17 cellular contexts compared by ENCODE assay signal in genomic region chr7:37216156-37216839, GRCh38.
DNase-seq lines count a peak whose midpoint lies in the region; ATAC-seq and TF ChIP-seq lines count a peak whose summit lies in the region.
"Had no signal": no experiment of that assay in that cellular context is flagged by ENCODE, and none has a peak within 500 bp of the region (broad histone marks: within the 10 kb centered on the region; RNA-seq: fewer than 3 reads in every experiment).

No MANE protein-coding gene starts in this region.

- ATAC-seq in Right ventricle myocardium inferior (peak; percentile 29), body of pancreas (peak; percentile 18), GM18858 (IDR thresholded peaks at IDR 0.05; ENCODE audit: unreplicated experiment) (no peak)
- ATAC-seq: left colon, natural killer cell had no signal

- TF ChIP-seq CTCF in body of pancreas (IDR thresholded peaks at IDR 0.05): no peak

- H3K36me3 ChIP-seq in body of pancreas (replicated peaks in 1 of 2; ENCODE audit: insufficient read depth in 1 of 2, low read depth in 2 of 2): no peaks in the 10 kb centered on the region

- intact Hi-C loops in Right ventricle myocardium inferior (cut with DNase I) (loop anchor here (5.0 to 10.0 kb wide), 2 partner anchors 69 to 136 kb away; no protein-coding TSS in a partner anchor), cardiac septum (cut with DNase I) (loop anchor here (5.0 to 10.0 kb wide), 2 partner anchors 139 to 231 kb away; partner anchors contain the start of gene ELMO1), body of pancreas (cut with DNase I) (no loop called here)

- 63 to 68% methylated on average over 10 of the region's 10 CpGs for WGBS in body of pancreas, 2 donors

- no peak overlapping the region for H3K4me3 ChIP-seq in body of pancreas

- H3K27me3 ChIP-seq in body of pancreas: no peaks in the 10 kb centered on the region

- no peaks in the 10 kb centered on the region for H3K4me1 ChIP-seq in body of pancreas

- no peak overlapping the region for H3K27ac ChIP-seq in body of pancreas

- no peak for DNase-seq in Right ventricle myocardium inferior (ENCODE audit: missing footprints)
- DNase-seq in cardiac septum (ENCODE audit: low spot score): no peak
- DNase-seq in body of pancreas: peak in 1 of 4 donors; percentile 22
- DNase-seq in iris pigment epithelial cell (ENCODE audit: low read depth): peak; percentile 4
- DNase-seq in NCI-H446 treated with DMSO at 0.1 percent for 48 hours (lab: John Stamatoyannopoulos, UW): no peak
- no peak for DNase-seq in NCI-H2107 treated with DMSO at 0.1 percent for 48 hours (lab: John Stamatoyannopoulos, UW; ENCODE audit: unreplicated experiment)
- DNase-seq in NCI-H128 (lab: John Stamatoyannopoulos, UW; ENCODE audit: unreplicated experiment): no peak
- DNase-seq: activated T-cell treated with anti-CD3 and anti-CD28 coated beads, Interleukin-2, amount 50 U/mL, for 1 hour; Calu3; cortex of kidney; GDM1; left colon; natural killer cell; NCI-H774; stimulated activated CD4-positive, alpha-beta T cell treated with anti-CD3 and anti-CD28 coated beads, Interleukin-2, amount 100 ng/mL, for 24 hours; SW 1271 had no signal

- H3K9me3 ChIP-seq in body of pancreas: no peaks in the 10 kb centered on the region

- TF ChIP-seq POLR2A in body of pancreas (IDR thresholded peaks at IDR 0.05): no peak
